In the genomic region with DNA sequence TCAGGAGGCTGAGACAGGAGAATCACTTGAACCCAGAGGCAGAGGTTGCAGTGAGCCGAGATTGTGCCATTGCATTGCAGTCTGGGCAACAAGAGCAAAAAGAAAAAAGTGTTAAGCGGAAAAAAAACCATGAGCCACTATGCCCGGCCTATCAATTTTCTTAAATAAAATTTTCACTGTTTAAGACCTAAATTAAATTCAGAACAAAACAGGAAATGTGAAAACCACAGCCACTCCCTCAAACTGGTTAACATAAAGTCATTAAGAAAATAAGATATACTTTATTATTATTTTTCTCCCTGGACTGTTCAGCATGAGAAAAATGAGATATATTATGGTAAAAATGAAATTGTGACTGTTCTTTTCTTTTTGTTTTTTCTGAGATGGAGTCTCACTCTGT, we compare ENCODE assay signal across 21 cellular contexts.
"Had no signal": no experiment of that assay in that cellular context is flagged by ENCODE, and none has a peak within 500 bp of the region (broad histone marks: within the 10 kb centered on the region; RNA-seq: fewer than 3 reads in every experiment).

No MANE protein-coding gene starts in this region.

- H3K4me3 ChIP-seq: SJSA1, SK-N-MC had no signal

- DNase-seq: KBM-7, MV-4-11, NCI-H1048, NCI-H1105 treated with DMSO at 0.1 percent for 48 hours, NCI-H1417 treated with DMSO at 0.1 percent for 48 hours, NCI-H146, NCI-H1694 treated with DMSO at 0.1 percent for 48 hours, NCI-H1930, NCI-H2081, NCI-H2107, NCI-H226, NCI-H446, NCI-H510A, NCI-H524 treated with DMSO at 0.1 percent for 48 hours, NCI-H69, NCI-H774, Right ventricle myocardium superior, RPMI8226, SIG-M5 had no signal

- H3K9me3 ChIP-seq: SJSA1 had no signal

- H3K36me3 ChIP-seq: SJSA1 had no signal

- H3K27me3 ChIP-seq: SJSA1 had no signal

- H3K4me1 ChIP-seq: SJSA1 had no signal

- H3K27ac ChIP-seq: SJSA1, SK-N-MC had no signal
